ENCODE assay signal across 19 cellular contexts in genomic region chr1:199735660-199736059, GRCh38.
"Had no signal": no experiment of that assay in that cellular context is flagged by ENCODE, and none has a peak within 500 bp of the region (broad histone marks: within the 10 kb centered on the region; RNA-seq: fewer than 3 reads in every experiment).

No MANE protein-coding gene starts in this region.

- H3K9me3 Mint-ChIP-seq: activated naive CD4-positive, alpha-beta T cell treated with anti-CD3 and anti-CD28 coated beads for 36 hours; activated T-helper 2 cell treated with anti-CD3 and anti-CD28 coated beads, Interferon-gamma antibody, Interleukin-2, Interleukin-4, amounts not matched to agents 10 μg/mL and 5 μg/mL and 100 μg/mL, durations not matched to agents 14 hours and 24 hours and 36 hours; endodermal cell had no signal

- H3K36me3 ChIP-seq: ascending aorta, breast epithelium, transverse colon, vagina had no signal

- H3K27ac Mint-ChIP-seq: activated naive CD4-positive, alpha-beta T cell treated with anti-CD3 and anti-CD28 coated beads for 36 hours; activated T-helper 2 cell treated with anti-CD3 and anti-CD28 coated beads, Interferon-gamma antibody, Interleukin-2, Interleukin-4, amounts not matched to agents 10 μg/mL and 5 μg/mL and 100 μg/mL, durations not matched to agents 14 hours and 24 hours and 36 hours; endodermal cell; naive thymus-derived CD8-positive, alpha-beta T cell; T-helper 17 cell had no signal

- H3K9me3 ChIP-seq: ascending aorta, breast epithelium, transverse colon, vagina had no signal

- H3K4me1 ChIP-seq: ascending aorta, breast epithelium, transverse colon, vagina had no signal

- ATAC-seq: naive thymus-derived CD8-positive, alpha-beta T cell; T-helper 17 cell had no signal

- H3K4me3 Mint-ChIP-seq: activated naive CD4-positive, alpha-beta T cell treated with anti-CD3 and anti-CD28 coated beads for 36 hours; endodermal cell; naive thymus-derived CD8-positive, alpha-beta T cell; T-helper 17 cell had no signal

- H3K36me3 Mint-ChIP-seq: naive thymus-derived CD8-positive, alpha-beta T cell had no signal

- H3K27me3 ChIP-seq: ascending aorta, breast epithelium, dorsolateral prefrontal cortex, hepatocyte, transverse colon, vagina had no signal

- H3K4me1 Mint-ChIP-seq: naive thymus-derived CD8-positive, alpha-beta T cell had no signal

- H3K4me3 ChIP-seq: ascending aorta, breast epithelium, dorsolateral prefrontal cortex, hepatocyte, transverse colon, vagina had no signal

- H3K4me2 ChIP-seq: hepatocyte had no signal

- DNase-seq: activated CD4-positive, alpha-beta T cell treated with anti-CD3 and anti-CD28 coated beads for 1 hour; activated CD4-positive, alpha-beta T cell treated with anti-CD3 and anti-CD28 coated beads, Interleukin-2, amount 50 U/mL, for 48 hours; activated naive CD4-positive, alpha-beta T cell treated with anti-CD3 and anti-CD28 coated beads for 36 hours; dorsolateral prefrontal cortex; endodermal cell; kidney glomerular epithelial cell; mesenchymal stem cell; naive thymus-derived CD8-positive, alpha-beta T cell; nucleus accumbens; stimulated activated CD4-positive, alpha-beta T cell treated with anti-CD3 and anti-CD28 coated beads, Interleukin-4, amount 100 ng/mL, for 24 hours; stimulated activated naive CD4-positive, alpha-beta T cell treated with Interleukin-2 at 50 U/mL for 16 hours; substantia nigra; T-helper 17 cell; transverse colon had no signal

- H3K79me2 ChIP-seq: hepatocyte had no signal

- H2AFZ ChIP-seq: hepatocyte had no signal

- H3K27ac ChIP-seq: ascending aorta, breast epithelium, dorsolateral prefrontal cortex, hepatocyte, transverse colon, vagina had no signal

- H3K27me3 Mint-ChIP-seq: T-helper 17 cell had no signal
